8 cellular contexts compared by ENCODE assay signal in the genomic region with DNA sequence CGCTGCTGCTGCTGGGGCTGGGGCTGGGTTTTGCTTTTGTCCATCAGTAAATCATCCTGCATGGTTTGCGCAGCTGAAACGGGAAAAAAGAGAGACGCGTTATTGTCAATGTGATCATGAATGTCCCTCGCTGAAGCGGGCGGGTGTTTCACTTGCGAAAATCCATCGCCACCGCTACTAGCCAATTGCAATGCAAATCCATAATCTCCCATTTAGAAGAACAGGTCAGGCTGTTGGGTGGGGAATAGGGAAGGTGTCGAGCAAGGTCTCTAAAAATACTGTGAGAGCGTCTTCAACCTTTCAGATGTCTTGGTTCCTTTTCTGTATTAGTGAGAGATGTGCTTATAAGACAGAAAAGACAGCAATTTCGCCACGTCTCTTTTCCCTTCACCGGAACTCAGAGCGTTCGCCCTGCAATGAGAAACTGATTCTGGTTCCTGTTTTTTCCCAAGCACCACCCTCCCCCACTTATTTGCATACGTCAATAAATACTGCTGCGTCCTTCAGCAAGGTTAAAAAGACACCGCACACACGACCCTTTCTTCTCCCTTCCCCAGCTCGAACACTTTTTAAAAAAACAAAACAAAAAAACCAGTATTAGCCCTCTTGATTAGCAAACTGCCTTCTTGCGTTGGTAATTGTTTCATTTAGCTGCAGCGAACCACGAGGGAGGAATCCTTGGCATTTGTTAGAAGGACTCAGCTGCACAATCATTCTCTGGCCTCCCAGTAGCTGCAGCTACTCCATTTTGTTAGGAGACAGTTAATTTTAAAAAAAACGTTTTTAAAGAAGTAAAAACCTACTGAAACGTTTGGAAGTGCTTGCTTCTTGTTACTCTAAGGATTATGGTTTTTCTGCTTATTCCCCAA. TPM values are rescaled to one million over a fixed set of nuclear protein-coding genes. Genes with fewer than 3 reads are reported as not detected.
A peak's percentile ranks its signal among the peaks of the same experiment; 100 is the strongest.
DNase-seq lines count a peak whose midpoint lies in the region; ATAC-seq lines count a peak whose summit lies in the region.

No MANE protein-coding gene starts in this region.

- CTCF ChIA-PET in activated CD8-positive, alpha-beta memory T cell treated with anti-CD3 and anti-CD28 coated beads, Interleukin-2, amount 10 ng/mL, durations not matched to agents 7 days and 5 days (lab: Charles Lee) = interaction anchor here (1.1 kb wide), 1 partner anchor 139 kb away, joined by 3 read pairs; no protein-coding TSS in a partner anchor

- peaks cover 17% of the 10 kb centered on the region for H3K36me3 Mint-ChIP-seq in activated CD8-positive, alpha-beta memory T cell treated with anti-CD3 and anti-CD28 coated beads, Interleukin-2, amount 10 ng/mL, durations not matched to agents 7 days and 5 days

- H3K4me1 Mint-ChIP-seq in activated CD8-positive, alpha-beta memory T cell treated with anti-CD3 and anti-CD28 coated beads, Interleukin-2, amount 10 ng/mL, durations not matched to agents 7 days and 5 days = peaks cover 35% of the 10 kb centered on the region

- H3K4me3 Mint-ChIP-seq in activated CD8-positive, alpha-beta memory T cell treated with anti-CD3 and anti-CD28 coated beads, Interleukin-2, amount 10 ng/mL, durations not matched to agents 7 days and 5 days = peak overlapping the region; percentile 86

- DNase-seq in Ammon's horn (ENCODE audit: low spot score) = peak; percentile 92
- peak; percentile 74 for DNase-seq in NCI-H748 (lab: John Stamatoyannopoulos, UW; ENCODE audit: unreplicated experiment)
- DNase-seq in activated CD8-positive, alpha-beta memory T cell treated with anti-CD3 and anti-CD28 coated beads, Interleukin-2, amount 10 ng/mL, durations not matched to agents 7 days and 5 days = peak; percentile 54
- DNase-seq in middle frontal gyrus (ENCODE audit: extremely low spot score, low spot score) = peak; percentile 75

- H3K27me3 Mint-ChIP-seq in activated CD8-positive, alpha-beta memory T cell treated with anti-CD3 and anti-CD28 coated beads, Interleukin-2, amount 10 ng/mL, durations not matched to agents 7 days and 5 days = peaks cover 15% of the 10 kb centered on the region

- H3K27ac ChIP-seq in temporal lobe (ENCODE audit: low read depth, low read length) = peak overlapping the region; percentile 93

- H3K27ac Mint-ChIP-seq in activated CD8-positive, alpha-beta memory T cell treated with anti-CD3 and anti-CD28 coated beads, Interleukin-2, amount 10 ng/mL, durations not matched to agents 7 days and 5 days = peak overlapping the region; percentile 35

- H3K9me3 Mint-ChIP-seq in activated CD8-positive, alpha-beta memory T cell treated with anti-CD3 and anti-CD28 coated beads, Interleukin-2, amount 10 ng/mL, durations not matched to agents 7 days and 5 days (ENCODE audit: low read depth) = no peaks in the 10 kb centered on the region

- ATAC-seq in GM18868 (IDR thresholded peaks at IDR 0.05; ENCODE audit: unreplicated experiment) (peak; percentile 41), HG03175 (IDR thresholded peaks at IDR 0.05; ENCODE audit: unreplicated experiment) (peak; percentile 57), esophagus mucosa (peak; percentile 49)
- peak; percentile 70 for ATAC-seq in activated CD8-positive, alpha-beta memory T cell treated with anti-CD3 and anti-CD28 coated beads, Interleukin-2, amount 10 ng/mL, durations not matched to agents 7 days and 5 days

RNA-seq across cellular contexts. Expression of a gene that starts 50.4 kb away (rescaled TPM):
- 1 to 10 TPM; 3.8 to 4.3 TPM for total RNA-seq in activated CD8-positive, alpha-beta memory T cell treated with anti-CD3 and anti-CD28 coated beads, Interleukin-2, amount 10 ng/mL, durations not matched to agents 7 days and 5 days
- 5.1 TPM for total RNA-seq in esophagus mucosa
- total RNA-seq in temporal lobe = 18.2 TPM

RNA-seq across cellular contexts. Expression of a gene that starts 50.4 kb away (rescaled TPM):
- 10 to 100 TPM; 21.7 to 26.4 TPM for total RNA-seq in activated CD8-positive, alpha-beta memory T cell treated with anti-CD3 and anti-CD28 coated beads, Interleukin-2, amount 10 ng/mL, durations not matched to agents 7 days and 5 days
- total RNA-seq in esophagus mucosa (42.9 TPM), temporal lobe (25.3 TPM)

Comparison
In these comparisons a context has a peak if more than half of its experiments do, and no peak if none do; other contexts are left out.
1. Peak in every context shown above with its lines: DNase-seq, ATAC-seq and H3K27ac ChIP-seq.